In genomic region chr1:185311589-185312225, GRCh38 we compare ENCODE assay signal across 3 cellular contexts.
TF ChIP-seq lines count a peak whose summit lies in the region.

No MANE protein-coding gene starts in this region.

TF ChIP-seq in HEK293, 187 proteins besides CTCF, POLR2A, EP300 and RAD21:
- no peak for TF ChIP-seq ZNF223 (tag by site-specific recombination; IDR thresholded peaks at IDR 0.05)
- no peak for TF ChIP-seq ZNF133 (tag by site-specific recombination; IDR thresholded peaks at IDR 0.05)
- TF ChIP-seq ZNF404 (tag by site-specific recombination; IDR thresholded peaks at IDR 0.05), result no peak
- 0 out of 2 replicates have a peak, but pooled peaks have one; percentile 53 for TF ChIP-seq ZSCAN16 (tag by site-specific recombination; IDR thresholded peaks at IDR 0.05)
- TF ChIP-seq GFI1B (tag by site-specific recombination; IDR thresholded peaks at IDR 0.05), result no peak

TF ChIP-seq in GM12878, 131 proteins besides CTCF, POLR2A, EP300 and RAD21:
- TF ChIP-seq HDAC6 (IDR thresholded peaks at IDR 0.05; ENCODE audit: unreplicated experiment) (no peak), ETV6 (conservative IDR thresholded peaks at IDR 0.05 in 1 of 2, IDR thresholded peaks at IDR 0.05 in 1 of 2; ENCODE audit: borderline replicate concordance in 1 of 2, low read depth in 1 of 2) (no peak), CHD2 (IDR thresholded peaks at IDR 0.05; ENCODE audit: borderline replicate concordance, low read depth, low read length) (no peak), RB1 (IDR thresholded peaks at IDR 0.05; ENCODE audit: borderline replicate concordance) (no peak), ZBTB40 (IDR thresholded peaks at IDR 0.05; ENCODE audit: borderline replicate concordance) (no peak), BHLHE40 (IDR thresholded peaks at IDR 0.05; ENCODE audit: borderline replicate concordance in 1 of 2, low read depth in 2 of 2, low read length in 1 of 2) (no peak), SMARCA5 (IDR thresholded peaks at IDR 0.05) (no peak)
- TF ChIP-seq, protein P1, sequence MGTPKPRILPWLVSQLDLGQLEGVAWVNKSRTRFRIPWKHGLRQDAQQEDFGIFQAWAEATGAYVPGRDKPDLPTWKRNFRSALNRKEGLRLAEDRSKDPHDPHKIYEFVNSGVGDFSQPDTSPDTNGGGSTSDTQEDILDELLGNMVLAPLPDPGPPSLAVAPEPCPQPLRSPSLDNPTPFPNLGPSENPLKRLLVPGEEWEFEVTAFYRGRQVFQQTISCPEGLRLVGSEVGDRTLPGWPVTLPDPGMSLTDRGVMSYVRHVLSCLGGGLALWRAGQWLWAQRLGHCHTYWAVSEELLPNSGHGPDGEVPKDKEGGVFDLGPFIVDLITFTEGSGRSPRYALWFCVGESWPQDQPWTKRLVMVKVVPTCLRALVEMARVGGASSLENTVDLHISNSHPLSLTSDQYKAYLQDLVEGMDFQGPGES (IDR thresholded peaks at IDR 0.05), result no peak
TF ChIP-seq in GM12878: peak in this region for 0.

TF ChIP-seq in neural cell, 6 proteins besides CTCF, POLR2A, EP300 and RAD21:
- TF ChIP-seq SMC3 (conservative IDR thresholded peaks at IDR 0.05; ENCODE audit: poor library complexity) (no peak), REST (IDR thresholded peaks at IDR 0.05; ENCODE audit: borderline replicate concordance) (no peak), TAF1 (IDR thresholded peaks at IDR 0.05; ENCODE audit: low read depth) (no peak), MXI1 (conservative IDR thresholded peaks at IDR 0.05; ENCODE audit: poor library complexity, severe bottlenecking) (no peak), POLR2AphosphoS5 (IDR thresholded peaks at IDR 0.05) (no peak), EZH2 (IDR thresholded peaks at IDR 0.05; ENCODE audit: borderline replicate concordance, insufficient read depth, low read length, poor library complexity, severe bottlenecking) (no peak)
